In the genomic region with DNA sequence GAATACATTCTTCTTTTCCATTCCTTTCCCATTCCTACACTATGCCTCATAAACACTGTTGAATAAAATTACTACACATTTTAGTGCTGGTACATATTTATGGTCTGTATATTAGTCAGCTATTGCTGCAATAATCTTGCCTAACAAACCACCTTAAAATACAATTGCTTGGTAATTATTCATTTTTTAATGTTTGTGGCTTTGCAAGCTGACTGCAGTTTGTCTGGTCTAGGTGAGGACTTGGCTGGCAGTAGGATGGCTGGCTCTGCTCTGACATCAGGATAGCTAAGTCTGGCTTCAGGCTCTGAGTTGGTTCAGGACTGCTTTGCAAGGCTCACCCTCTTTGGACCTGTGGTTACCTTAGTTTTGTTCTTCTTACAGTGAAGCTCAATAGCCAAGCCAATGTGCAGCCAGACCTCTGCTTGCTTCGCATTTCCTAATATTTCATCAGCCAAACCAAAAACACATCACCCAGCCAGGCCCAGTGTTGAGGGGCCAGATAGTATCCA, we compare ENCODE assay signal across 20 cellular contexts.
DNase-seq lines count a peak whose midpoint lies in the region; ATAC-seq, FAIRE-seq and TF ChIP-seq lines count a peak whose summit lies in the region.
"Had no signal": no experiment of that assay in that cellular context is flagged by ENCODE, and none has a peak within 500 bp of the region (broad histone marks: within the 10 kb centered on the region; RNA-seq: fewer than 3 reads in every experiment).

No MANE protein-coding gene starts in this region.

- intact Hi-C loops in heart right ventricle (cut with DNase I), result no loop called here
- intact Hi-C loops in posterior vena cava (cut with DNase I), result no loop called here

- H3K4me1 ChIP-seq in astrocyte (ENCODE audit: insufficient read depth, low read length) (peaks cover 5% of the 10 kb centered on the region), heart right ventricle (no peaks in the 10 kb centered on the region)
- H3K4me1 ChIP-seq: stomach had no signal

- no peak overlapping the region for H3K4me2 ChIP-seq in astrocyte (ENCODE audit: low read length)

- H3K79me2 ChIP-seq in astrocyte (ENCODE audit: insufficient read depth, low read length), result no peaks in the 10 kb centered on the region

- FAIRE-seq in astrocyte (lab: Jason Lieb, UNC), result no peak
- FAIRE-seq: GM19239 had no signal

- TF ChIP-seq CTCF in AG04449 (IDR thresholded peaks at IDR 0.05; ENCODE audit: insufficient read depth, low read length, missing control alignments) (no peak), astrocyte (IDR thresholded peaks at IDR 0.05; ENCODE audit: insufficient read depth, low read depth, low read length) (no peak), foreskin fibroblast (IDR thresholded peaks at IDR 0.05; ENCODE audit: low read depth, low read length) (no peak), heart right ventricle (IDR thresholded peaks at IDR 0.05) (no peak)

- no peak overlapping the region for H3K4me3 Mint-ChIP-seq in astrocyte (ENCODE audit: unreplicated experiment)
- H3K4me3 Mint-ChIP-seq: activated naive CD4-positive, alpha-beta T cell treated with anti-CD3 and anti-CD28 coated beads, Interleukin-2, amount 50 U/mL, for 24 hours; T-cell had no signal

- DNase-seq in AG04449 (ENCODE audit: low read depth, low spot score) (peak; percentile 53), LHCN-M2 (ENCODE audit: low read depth) (peak; percentile 70), astrocyte (ENCODE audit: low read depth) (peak; percentile 83), foreskin fibroblast (peak; percentile 56 to 74), DMS79 treated with DMSO at 0.1 percent for 48 hours (lab: John Stamatoyannopoulos, UW) (no peak), heart right ventricle (no peak), NCI-H1436 (lab: John Stamatoyannopoulos, UW) (no peak), posterior vena cava (ENCODE audit: low spot score) (no peak)
- DNase-seq: activated CD4-positive, CD25-positive, alpha-beta regulatory T cell; activated CD8-positive, alpha-beta memory T cell treated with anti-CD3 and anti-CD28 coated beads, Interleukin-2, amount 50 U/mL, for 4 hours; cerebellar nuclear complex; COR-L47; GF-D8; MV-4-11; NCI-H2171 treated with DMSO at 0.1 percent for 48 hours; nucleus accumbens; stomach; T-cell had no signal

- H2AFZ ChIP-seq in astrocyte (ENCODE audit: low read depth, low read length), result peak overlapping the region; percentile 24

- H3K9me3 ChIP-seq in astrocyte (ENCODE audit: insufficient read depth, low read depth, low read length), result no peaks in the 10 kb centered on the region
- H3K9me3 ChIP-seq in heart right ventricle, result peaks cover 0 to 16% (median 7%) of the 10 kb centered on the region in 11 donors

- 77 to 78% methylated on average over 1 of the region's 1 CpG for WGBS in heart right ventricle, 2 donors

- CTCF ChIA-PET in AG04449 (lab: Yijun Ruan, JAX), result no interaction called here

- H3K27ac Mint-ChIP-seq in astrocyte (ENCODE audit: unreplicated experiment), result peak overlapping the region; percentile 97
- H3K27ac Mint-ChIP-seq: activated naive CD4-positive, alpha-beta T cell treated with anti-CD3 and anti-CD28 coated beads, Interleukin-2, amount 50 U/mL, for 24 hours; T-cell had no signal

- POLR2A ChIA-PET in AG04449 (lab: Yijun Ruan, JAX), result no interaction called here

- H3K4me3 ChIP-seq in AG04449 (ENCODE audit: low read depth, low read length) (no peak overlapping the region), astrocyte (ENCODE audit: insufficient read depth, low read depth, low read length) (no peak overlapping the region), foreskin fibroblast (ENCODE audit: low read depth in 1 of 2, low read length in 2 of 2) (no peak overlapping the region), heart right ventricle (no peak overlapping the region)
- H3K4me3 ChIP-seq: stomach had no signal

- H3K9ac ChIP-seq in astrocyte (ENCODE audit: low read length), result no peak overlapping the region

- H3K9me3 Mint-ChIP-seq in astrocyte (ENCODE audit: unreplicated experiment), result peaks cover 2% of the 10 kb centered on the region

- H3K27ac ChIP-seq in astrocyte (ENCODE audit: low read depth, low read length) (peak overlapping the region; percentile 38), heart right ventricle (no peak overlapping the region)
- H3K27ac ChIP-seq: stomach had no signal

- H3K4me1 Mint-ChIP-seq in astrocyte (ENCODE audit: low read depth, unreplicated experiment), result peaks cover 13% of the 10 kb centered on the region
- H3K4me1 Mint-ChIP-seq: activated naive CD4-positive, alpha-beta T cell treated with anti-CD3 and anti-CD28 coated beads, Interleukin-2, amount 50 U/mL, for 24 hours; T-cell had no signal

- no peaks in the 10 kb centered on the region for H3K36me3 ChIP-seq in astrocyte (ENCODE audit: insufficient read depth, low read length)
- no peaks in the 10 kb centered on the region for H3K36me3 ChIP-seq in heart right ventricle
- H3K36me3 ChIP-seq: stomach had no signal

- no peak for ATAC-seq in heart right ventricle
- ATAC-seq: T-cell had no signal

- no peaks in the 10 kb centered on the region for H4K20me1 ChIP-seq in astrocyte (ENCODE audit: insufficient read depth, low read length)

- no peaks in the 10 kb centered on the region for H3K36me3 Mint-ChIP-seq in astrocyte (ENCODE audit: low read depth, unreplicated experiment)
- H3K36me3 Mint-ChIP-seq: activated naive CD4-positive, alpha-beta T cell treated with anti-CD3 and anti-CD28 coated beads, Interleukin-2, amount 50 U/mL, for 24 hours; T-cell had no signal

- H3K27me3 ChIP-seq in astrocyte (ENCODE audit: insufficient read depth, low read length), result no peaks in the 10 kb centered on the region
- H3K27me3 ChIP-seq in heart right ventricle, result no peaks in the 10 kb centered on the region
- H3K27me3 ChIP-seq: stomach had no signal

- H3K27me3 Mint-ChIP-seq in astrocyte (ENCODE audit: low read depth, unreplicated experiment), result no peaks in the 10 kb centered on the region
- H3K27me3 Mint-ChIP-seq: activated naive CD4-positive, alpha-beta T cell treated with anti-CD3 and anti-CD28 coated beads, Interleukin-2, amount 50 U/mL, for 24 hours; T-cell had no signal

Comparison
In these comparisons a context has a peak if more than half of its experiments do, and no peak if none do; other contexts are left out.
1. DNase-seq: peak in AG04449 (single experiment), LHCN-M2 (single experiment), astrocyte (single experiment) and foreskin fibroblast (2 of 2); none in DMS79 treated with DMSO at 0.1 percent for 48 hours (single experiment), heart right ventricle (0 of 2), NCI-H1436 (single experiment) and posterior vena cava (single experiment).